Comparison of ENCODE assay signal across 17 cellular contexts in genomic region chr17:27491713-27492190, GRCh38. TPM values are rescaled to one million over a fixed set of nuclear protein-coding genes. Genes with fewer than 3 reads are reported as not detected.
A peak's percentile ranks its signal among the peaks of the same experiment; 100 is the strongest.
DNase-seq lines count a peak whose midpoint lies in the region; ATAC-seq, FAIRE-seq and TF ChIP-seq lines count a peak whose summit lies in the region.
"Had no signal": no experiment of that assay in that cellular context is flagged by ENCODE, and none has a peak within 500 bp of the region (broad histone marks: within the 10 kb centered on the region; RNA-seq: fewer than 3 reads in every experiment).

No MANE protein-coding gene starts in this region.

- H3K9ac ChIP-seq in Loucy (ENCODE audit: low read depth, low read length, poor library complexity, severe bottlenecking) (no peak overlapping the region), K562 (ENCODE audit: insufficient read depth in 1 of 2, low read depth in 2 of 2, low read length in 2 of 2) (peak overlapping the region; percentile 46 to 89)
- H3K9ac ChIP-seq: parathyroid adenoma had no signal

- H3K27me3 ChIP-seq in Loucy (ENCODE audit: insufficient read depth, low read length, poor library complexity, severe bottlenecking) (no peaks in the 10 kb centered on the region), K562 (ENCODE audit: control insufficient read depth in 2 of 2, insufficient read depth in 2 of 2, low read length in 2 of 2) (no peaks in the 10 kb centered on the region)
- H3K27me3 ChIP-seq: vagina had no signal

- CTCF ChIA-PET in K562 (lab: Yijun Ruan, JAX; ENCODE audit: low intra/inter-chr PET ratio) = no interaction called here

- TF ChIP-seq CTCF in Loucy (conservative IDR thresholded peaks at IDR 0.05; ENCODE audit: low read length) = no peak
- TF ChIP-seq CTCF in K562 (IDR thresholded peaks at IDR 0.05 in 2 of 3, conservative IDR thresholded peaks at IDR 0.05 in 1 of 3; ENCODE audit: insufficient read depth in 2 of 3, low read depth in 1 of 3, low read length in 3 of 3) = peak; percentile 21 to 39 (median 34); a peak in 2 of 6 replicates
- TF ChIP-seq CTCF in nephron (IDR thresholded peaks at IDR 0.05; ENCODE audit: unreplicated experiment in 3 of 3) = no peak

- H3F3A ChIP-seq in Loucy (ENCODE audit: low read depth) = no peaks in the 10 kb centered on the region

- peaks cover 4% of the 10 kb centered on the region for H3K36me3 Mint-ChIP-seq in nephron (ENCODE audit: low read depth)

- peaks cover 52% of the 10 kb centered on the region for H3K4me1 ChIP-seq in Loucy (ENCODE audit: insufficient read depth, low read length, poor library complexity, severe bottlenecking)
- H3K4me1 ChIP-seq in K562 (replicated peaks in 1 of 2; ENCODE audit: control insufficient read depth in 2 of 2, insufficient read depth in 2 of 2, low read length in 2 of 2) = peaks cover 33 to 51% of the 10 kb centered on the region in 2 experiments

- H4K20me1 ChIP-seq in Loucy (ENCODE audit: insufficient read depth, low read length, poor library complexity, severe bottlenecking) = no peaks in the 10 kb centered on the region
- H4K20me1 ChIP-seq in K562 (replicated peaks; ENCODE audit: control insufficient read depth, insufficient read depth, low read length) = no peaks in the 10 kb centered on the region; the same call in 1 of the 2 replicates

- FAIRE-seq in K562 (lab: Jason Lieb, UNC) = peak; percentile 97
- FAIRE-seq: GM18507 had no signal

- peak; percentile 79; the same call in 1 of the 2 replicates for TF ChIP-seq EP300 in K562 (IDR thresholded peaks at IDR 0.05; ENCODE audit: low read length)

- peak; percentile 91 for DNase-seq in D341Med (ENCODE audit: low spot score)
- peak; percentile 84 to 94 (median 88) for DNase-seq in K562 (ENCODE audit: extremely low read depth in 1 of 4, low spot score in 3 of 4)
- DNase-seq in glomerular visceral epithelial cell (ENCODE audit: extremely low spot score) = no peak
- DNase-seq in NCI-H345 treated with DMSO at 0.1 percent for 48 hours (lab: John Stamatoyannopoulos, UW; ENCODE audit: unreplicated experiment) = no peak
- no peak for DNase-seq in HuH-7 (ENCODE audit: low spot score)
- DNase-seq: activated T-cell treated with anti-CD3 and anti-CD28 coated beads for 4 hours, H7, hippocampal formation, lower lobe of right lung, MV-4-11, NCI-H510A treated with DMSO at 0.1 percent for 48 hours had no signal

- POLR2A ChIA-PET in K562 (lab: Yijun Ruan, JAX) = interaction anchor here (0.7 to 2.1 kb wide), 9 partner anchors 8 to 601 kb away, joined by 3 to 6 read pairs (median 3); no protein-coding TSS in a partner anchor

- no peaks in the 10 kb centered on the region for H3K36me3 ChIP-seq in Loucy (ENCODE audit: insufficient read depth, low read length)
- H3K36me3 ChIP-seq in K562 (ENCODE audit: control insufficient read depth, insufficient read depth, low read length) = peaks cover 18% of the 10 kb centered on the region
- H3K36me3 ChIP-seq: lower lobe of right lung, vagina had no signal

- ATAC-seq in K562 = peak; percentile 97
- ATAC-seq in GM18511 (IDR thresholded peaks at IDR 0.05; ENCODE audit: unreplicated experiment) = no peak
- ATAC-seq: lower lobe of right lung had no signal

- TF ChIP-seq RAD21 in K562 (CRISPR knock-in tag; conservative IDR thresholded peaks at IDR 0.05 in 1 of 2, IDR thresholded peaks at IDR 0.05 in 1 of 2) = peak in 1 of 2 experiments; percentile 40; a peak in 2 of 4 replicates

- H3K9me3 ChIP-seq in Loucy (ENCODE audit: insufficient read depth, low read depth, low read length) = no peaks in the 10 kb centered on the region
- H3K9me3 ChIP-seq in K562 (replicated peaks; ENCODE audit: control insufficient read depth, insufficient read depth, low read depth, low read length) = 0 out of 2 replicates have a peak, but pooled peaks cover 3% of the 10 kb centered on the region
- H3K9me3 ChIP-seq: lower lobe of right lung, vagina had no signal

- no peak overlapping the region for H3K4me3 ChIP-seq in Loucy (ENCODE audit: low read length, poor library complexity, severe bottlenecking)
- H3K4me3 ChIP-seq in K562 = no peak overlapping the region; the same call in 1 of the 2 replicates
- H3K4me3 ChIP-seq: lower lobe of right lung, vagina had no signal

- in situ Hi-C loops in K562 (cut with MboI) = no loop called here

- WGBS in K562 (ENCODE audit: insufficient coverage, low coverage, missing lambda C conversion rate) = 2% methylated on average over 12 of the region's 12 CpGs

- H3K4me1 Mint-ChIP-seq in nephron = peaks cover 80% of the 10 kb centered on the region

- H3K27me3 Mint-ChIP-seq in nephron (ENCODE audit: low read depth) = peaks cover 4% of the 10 kb centered on the region

- H3K4me3 Mint-ChIP-seq in nephron = peak overlapping the region in 1 of 3 experiments; percentile 2

- peaks cover 66% of the 10 kb centered on the region; the same call in 1 of the 2 replicates for H3K79me2 ChIP-seq in Loucy (ENCODE audit: insufficient read depth, low read length)
- H3K79me2 ChIP-seq in K562 (ENCODE audit: control insufficient read depth, insufficient read depth, low read length) = peaks cover 79% of the 10 kb centered on the region

- intact Hi-C loops in K562 (cut with micrococcal nuclease) = loop anchor here (1.0 to 10.0 kb wide), 3 partner anchors 17 to 83 kb away; partner anchors contain the start of gene KSR1

- peak overlapping the region; percentile 78 for H3K27ac ChIP-seq in K562 (ENCODE audit: extremely low read depth, low read depth, low read length)
- H3K27ac ChIP-seq: lower lobe of right lung, parathyroid adenoma, vagina had no signal

- BruUV-seq in K562 (replicated peaks; lab: Mats Ljungman, UMichigan) = no TSS peak

- H3K27ac Mint-ChIP-seq in nephron = peak overlapping the region; percentile 84 to 100 (median 98)

- H3K9me1 ChIP-seq in K562 (ENCODE audit: control insufficient read depth, insufficient read depth, low read length) = no peaks in the 10 kb centered on the region

- H3K9me2 ChIP-seq in Loucy (replicated peaks; ENCODE audit: low read depth, low read length) = no peaks in the 10 kb centered on the region

- H2AFZ ChIP-seq in Loucy (ENCODE audit: low read length) (no peak overlapping the region), K562 (ENCODE audit: low read depth, low read length) (peak overlapping the region; percentile 76)
- H2AFZ ChIP-seq: parathyroid adenoma had no signal

- no peaks in the 10 kb centered on the region for H3K9me3 Mint-ChIP-seq in nephron

- 0 out of 2 replicates have a peak, but pooled peaks have one; percentile 32 for TF ChIP-seq POLR2A in K562 (conservative IDR thresholded peaks at IDR 0.05)

- H3K4me2 ChIP-seq in Loucy (ENCODE audit: low read depth, low read length, poor library complexity, severe bottlenecking) (peak overlapping the region; percentile 30), K562 (ENCODE audit: insufficient read depth, low read length) (peak overlapping the region; percentile 84)

TF ChIP-seq in K562, 482 proteins besides CTCF, POLR2A, EP300 and RAD21 (continues in another document):
- TF ChIP-seq SETDB1 (IDR thresholded peaks at IDR 0.05; ENCODE audit: low read length) (no peak), TCF3 (CRISPR knock-in tag; IDR thresholded peaks at IDR 0.05) (peak; percentile 78), ZKSCAN3 (CRISPR knock-in tag; IDR thresholded peaks at IDR 0.05) (no peak), ZBTB26 (CRISPR knock-in tag; IDR thresholded peaks at IDR 0.05) (no peak), TCF7 (IDR thresholded peaks at IDR 0.05; ENCODE audit: borderline replicate concordance) (no peak), MXI1 (IDR thresholded peaks at IDR 0.05; ENCODE audit: low read depth, low read length) (no peak), WHSC1 (IDR thresholded peaks at IDR 0.05; ENCODE audit: low read length) (no peak), SNAPC5 (CRISPR knock-in tag; IDR thresholded peaks at IDR 0.05) (no peak), NFRKB (IDR thresholded peaks at IDR 0.05; ENCODE audit: low read depth) (no peak; the same call in 1 of the 2 replicates), HNRNPL (IDR thresholded peaks at IDR 0.05; ENCODE audit: low read depth, low read length) (no peak)

RNA-seq across cellular contexts. Expression of gene KSR1, which starts 35.5 kb away (rescaled TPM):
- 221 and 371 TPM in 2 replicates for total RNA-seq in K562 (2011; cell fraction: chromatin; rRNA removed; ENCODE audit: low replicate concordance)
- 168 and 203 TPM in 2 replicates for total RNA-seq in K562 (2011; cell fraction: nucleolus; rRNA removed)
- total RNA-seq in K562 (2011; cell fraction: nucleoplasm; rRNA removed) = 226 and 236 TPM in 2 replicates
- total RNA-seq in K562 (2014; rRNA removed) (17.8 and 18.2 TPM in 2 replicates), K562 (2014; rRNA removed; fragmentation: Illumina TruSeq; extraction: Trizol) (14.7 and 18.4 TPM in 2 replicates), K562 (2015; rRNA removed; fragmentation: Illumina TruSeq; extraction: Trizol) (9.6 and 10.9 TPM in 2 replicates), K562 (2021) (48.0 and 51.7 TPM in 2 replicates)
- polyA plus RNA-seq in K562 (2011; rRNA removed) (16.4 and 20.2 TPM in 2 replicates), K562 (2014; fragmentation: Illumina TruSeq; extraction: Trizol) (36.9 and 38.0 TPM in 2 replicates), K562 (2014; fragmentation: Nextera tagmentation; extraction: Ambion mirVana) (1 to 10 TPM; 1.4 TPM), K562 (2014; rRNA removed) (29.4 and 33.6 TPM in 2 replicates)
- 9.1 and 16.1 TPM in 2 replicates for polyA plus RNA-seq in K562 (2011; cell fraction: cytosol; rRNA removed)
- 52.3 and 120 TPM in 2 replicates for polyA plus RNA-seq in K562 (2011; cell fraction: nucleus; rRNA removed)
- polyA plus RNA-seq in K562 (2012) = 27.7 and 56.2 TPM in 2 replicates
- polyA minus RNA-seq in K562 (2011; rRNA and poly(A)+ RNA removed) = 19.1 and 30.3 TPM in 2 replicates
- 12.2 and 19.3 TPM in 2 replicates for polyA minus RNA-seq in K562 (2011; cell fraction: cytosol; rRNA and poly(A)+ RNA removed)
- polyA minus RNA-seq in K562 (2011; cell fraction: nucleus; rRNA and poly(A)+ RNA removed) = 31.8 and 39.9 TPM in 2 replicates

Comparison
In these comparisons a context has a peak if more than half of its experiments do, and no peak if none do; other contexts are left out.
1. DNase-seq: peak in D341Med (single experiment) and K562 (4 of 4); none in glomerular visceral epithelial cell (single experiment), NCI-H345 treated with DMSO at 0.1 percent for 48 hours (single experiment) and HuH-7 (single experiment).
2. CTCF ChIP-seq: peak in K562 (3 of 3); none in Loucy (single experiment) and nephron (0 of 3).